In genomic region chr5:171449426-171449825, GRCh38 we compare ENCODE assay signal across 2 cellular contexts.
TF ChIP-seq lines count a peak whose summit lies in the region.

No MANE protein-coding gene starts in this region.

TF ChIP-seq in GM23338, 12 proteins besides CTCF, POLR2A, EP300 and RAD21:
- no peak for TF ChIP-seq JUNB (IDR thresholded peaks at IDR 0.05; ENCODE audit: unreplicated experiment)
- TF ChIP-seq ZNF331 (CRISPR knock-in tag; IDR thresholded peaks at IDR 0.05; ENCODE audit: low read depth), result no peak
- TF ChIP-seq STAT1 (IDR thresholded peaks at IDR 0.05; ENCODE audit: unreplicated experiment), result no peak
TF ChIP-seq in GM23338: peak in this region for 0.

TF ChIP-seq in H1, 55 proteins besides CTCF, POLR2A, EP300 and RAD21:
- TF ChIP-seq SP1 (IDR thresholded peaks at IDR 0.05; ENCODE audit: low read depth, low read length), result no peak
- no peak for TF ChIP-seq SAP30 (IDR thresholded peaks at IDR 0.05; ENCODE audit: insufficient read depth, insufficient replicate concordance, low read length)
- no peak for TF ChIP-seq GABPA (IDR thresholded peaks at IDR 0.05; ENCODE audit: borderline replicate concordance, insufficient read depth, low read length)
- no peak for TF ChIP-seq RBBP5 (IDR thresholded peaks at IDR 0.05; ENCODE audit: borderline replicate concordance, low read depth, low read length)
